In the genomic region with DNA sequence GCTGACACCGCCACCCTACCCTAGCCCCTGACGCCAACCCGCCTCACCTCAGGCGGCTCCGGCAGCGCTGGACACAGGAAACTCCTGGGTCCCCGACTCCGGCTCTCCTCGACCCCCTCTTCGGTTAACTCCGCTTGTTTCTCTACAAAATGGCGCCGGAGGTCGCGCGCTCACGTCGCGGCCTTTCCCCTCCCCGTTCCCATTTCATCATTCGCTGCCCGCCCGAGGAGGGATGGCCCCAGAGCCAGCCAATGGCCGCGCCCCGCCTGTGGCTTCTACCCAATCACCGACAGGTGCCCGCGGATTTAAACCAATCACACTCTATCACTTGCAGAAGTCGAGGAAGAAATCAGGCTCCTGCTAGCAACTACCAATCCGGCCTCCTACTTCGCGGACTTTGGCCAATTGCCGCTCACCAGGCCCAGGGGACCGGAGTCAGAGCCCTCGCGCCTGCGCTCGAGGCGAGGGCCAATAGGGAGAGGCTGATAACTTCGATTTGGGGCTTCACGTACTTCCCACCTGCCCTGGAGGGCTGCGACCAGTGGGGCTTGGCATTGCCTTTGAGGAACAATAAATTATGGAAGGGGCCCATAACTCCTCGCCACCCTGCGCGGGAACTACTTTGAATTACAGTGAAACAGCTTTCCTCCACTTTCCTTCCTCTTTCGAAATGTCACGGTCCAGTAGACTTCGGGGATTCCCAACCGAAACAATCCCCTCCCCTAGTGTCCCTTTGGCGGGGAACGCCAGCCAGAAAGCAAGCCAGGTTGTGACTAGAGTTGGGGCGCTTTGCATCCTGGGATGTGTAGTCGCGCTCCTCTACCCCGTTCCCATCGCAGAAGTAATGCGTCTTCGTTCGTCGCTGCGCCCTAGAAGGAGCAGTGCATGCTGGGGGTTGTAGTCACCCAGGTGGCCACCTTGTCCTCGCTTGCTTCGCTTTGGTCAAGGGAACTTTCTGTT, we compare ENCODE assay signal across 8 cellular contexts. TPM values are rescaled to one million over a fixed set of nuclear protein-coding genes. Genes with fewer than 3 reads are reported as not detected.
DNase-seq lines count a peak whose midpoint lies in the region; ATAC-seq and TF ChIP-seq lines count a peak whose summit lies in the region.

TSS of gene CNOT1 (minus strand) at position 146 of the 960 bp plus-strand sequence. CDS start 30,489 bp downstream, outside the sequence.

- H3K4me1 ChIP-seq in PC-9 (replicated peaks; ENCODE audit: insufficient read depth) = peaks cover 14% of the 10 kb centered on the region

- H3K9me2 ChIP-seq in PC-9 (ENCODE audit: insufficient read depth) = 0 out of 2 replicates have a peak, but pooled peaks cover 3% of the 10 kb centered on the region

- no peaks in the 10 kb centered on the region for H3F3A ChIP-seq in PC-9 (ENCODE audit: insufficient read depth, low read depth)

- peak; percentile 80 for ATAC-seq in GM21619 (IDR thresholded peaks at IDR 0.05; ENCODE audit: unreplicated experiment)

- H3K79me2 ChIP-seq in PC-9 (ENCODE audit: low read depth) = peaks cover 47% of the 10 kb centered on the region

- H3K9me3 ChIP-seq in PC-9 (ENCODE audit: insufficient read depth, low read depth) = no peaks in the 10 kb centered on the region

- H3K4me3 ChIP-seq in Jurkat, Clone E6-1 (ENCODE audit: low read length) = peak within 1 kb of the TSS; percentile 97
- peak within 1 kb of the TSS; percentile 77 for H3K4me3 ChIP-seq in PC-9
- peak within 1 kb of the TSS; percentile 80 for H3K4me3 ChIP-seq in epithelial cell of proximal tubule (ENCODE audit: low read depth, low read length)

- POLR2A ChIA-PET in PC-9 (lab: Charles Lee; ENCODE audit: unreplicated experiment) = no interaction called here

- intact Hi-C loops in PC-9 (cut with micrococcal nuclease; ENCODE audit: unreplicated experiment) = loop anchor here (1.0 to 10.0 kb wide), 3 partner anchors 15 to 115 kb away; partner anchors contain the start of gene SETD6

- H3K36me3 ChIP-seq in PC-9 (ENCODE audit: low read depth) = no peaks in the 10 kb centered on the region

- peak; percentile 95 for DNase-seq in DMS153 (lab: John Stamatoyannopoulos, UW)
- peak; percentile 99 for DNase-seq in Jurkat, Clone E6-1 (ENCODE audit: low read depth, low spot score)
- peak; percentile 98 to 99 for DNase-seq in PC-9
- peak; percentile 97 for DNase-seq in activated T-cell treated with anti-CD3 and anti-CD28 coated beads, Interleukin-2, amount 50 U/mL, for 1 hour
- peak; percentile 97 for DNase-seq in epithelial cell of proximal tubule (ENCODE audit: low read depth)
- peak; percentile 99 for DNase-seq in mucosa of gallbladder (ENCODE audit: low spot score)
- peak; percentile 92 to 96 for DNase-seq in stimulated activated CD8-positive, alpha-beta memory T cell treated with anti-CD3 and anti-CD28 coated beads, Interleukin-4, amount 100 ng/mL, for 4 hours (ENCODE audit: low read depth in 2 of 2, low spot score in 1 of 2)

- peak within 1 kb of the TSS; percentile 98 for H3K4me2 ChIP-seq in PC-9

- peak within 1 kb of the TSS; percentile 90 for H3K27ac ChIP-seq in PC-9

- H3K27me3 ChIP-seq in PC-9 (ENCODE audit: insufficient read depth, low read depth) = no peaks in the 10 kb centered on the region

- TSS peak; percentile 97 for BruUV-seq in PC-9 (replicated peaks; lab: Mats Ljungman, UMichigan)

- CTCF ChIA-PET in PC-9 (lab: Charles Lee) = no interaction called here

- H2AFZ ChIP-seq in PC-9 = peak within 1 kb of the TSS; percentile 97

- TF ChIP-seq CTCF in PC-9 (conservative IDR thresholded peaks at IDR 0.05) (no peak), epithelial cell of proximal tubule (conservative IDR thresholded peaks at IDR 0.05; ENCODE audit: low read depth, low read length) (no peak)

- peaks cover 36% of the 10 kb centered on the region for H4K20me1 ChIP-seq in PC-9 (ENCODE audit: insufficient read depth)

RNA-seq across cellular contexts. Expression of gene CNOT1, which starts in this region (rescaled TPM):
- 153 TPM for polyA plus RNA-seq in Jurkat, Clone E6-1 (2012; ENCODE audit: insufficient read depth, insufficient read length)
- total RNA-seq in PC-9 (2021) = 141 and 233 TPM in 2 replicates
- total RNA-seq in epithelial cell of proximal tubule = 70.6 and 93.9 TPM in 2 replicates
- total RNA-seq in mucosa of gallbladder = 128 TPM

Comparison
In these comparisons a context has a peak if more than half of its experiments do, and no peak if none do; other contexts are left out.
1. Peak in every context shown above with its lines: DNase-seq, ATAC-seq, H3K4me3 ChIP-seq and H3K27ac ChIP-seq.